ENCODE assay signal across 4 cellular contexts in genomic region chr12:99946131-99946530, GRCh38. TPM values are rescaled to one million over a fixed set of nuclear protein-coding genes. Genes with fewer than 3 reads are reported as not detected.
"Had no signal": no experiment of that assay in that cellular context is flagged by ENCODE, and none has a peak within 500 bp of the region (broad histone marks: within the 10 kb centered on the region; RNA-seq: fewer than 3 reads in every experiment).

No MANE protein-coding gene starts in this region.

- ATAC-seq: GM12878 had no signal

- H3K4me3 ChIP-seq: GM12878 had no signal

- DNase-seq: GDM1, GF-D8 had no signal

RNA-seq across cellular contexts. Expression of gene ANKS1B, which starts 38.6 kb away (rescaled TPM):
- total RNA-seq: G401, GM12878 had no signal
